In genomic region chr3:111568906-111569305, GRCh38 we compare ENCODE assay signal across 34 cellular contexts. TPM values are rescaled to one million over a fixed set of nuclear protein-coding genes. Genes with fewer than 3 reads are reported as not detected.
"Had no signal": no experiment of that assay in that cellular context is flagged by ENCODE, and none has a peak within 500 bp of the region (broad histone marks: within the 10 kb centered on the region; RNA-seq: fewer than 3 reads in every experiment).

No MANE protein-coding gene starts in this region.

- H3K4me1 ChIP-seq: SJCRH30 had no signal

- H3K27me3 Mint-ChIP-seq: activated B cell treated with CpG ODN at 0.5 μM for 24 hours; activated CD4-positive, alpha-beta memory T cell treated with anti-CD3 and anti-CD28 coated beads for 36 hours; activated naive CD4-positive, alpha-beta T cell treated with anti-CD3 and anti-CD28 coated beads, Interleukin-2, amount 10 ng/mL, durations not matched to agents 7 days and 5 days; activated naive CD8-positive, alpha-beta T cell; activated naive CD8-positive, alpha-beta T cell treated with anti-CD3 and anti-CD28 coated beads, Interleukin-2, amount 50 U/mL, for 24 hours; T-cell had no signal

- H3K27ac ChIP-seq: cardiac muscle cell, KMS-11, SJCRH30, SK-N-MC, VCaP had no signal

- H3K27ac Mint-ChIP-seq: activated B cell treated with CpG ODN at 0.5 μM for 24 hours; activated CD4-positive, alpha-beta memory T cell treated with anti-CD3 and anti-CD28 coated beads for 36 hours; activated naive CD4-positive, alpha-beta T cell treated with anti-CD3 and anti-CD28 coated beads, Interleukin-2, amount 10 ng/mL, durations not matched to agents 7 days and 5 days; activated naive CD8-positive, alpha-beta T cell treated with anti-CD3 and anti-CD28 coated beads, Interleukin-2, amount 50 U/mL, for 24 hours; T-cell had no signal

- ATAC-seq: activated naive CD8-positive, alpha-beta T cell treated with anti-CD3 and anti-CD28 coated beads, Interleukin-2, amount 50 U/mL, for 24 hours; activated T-cell treated with anti-CD3 and anti-CD28 coated beads, Interleukin-2, amount 50 U/mL, for 4 hours; Panc1; T-cell had no signal

- H3K9ac ChIP-seq: KMS-11 had no signal

- DNase-seq: activated B cell treated with CpG ODN at 0.5 μM for 24 hours; activated CD4-positive, alpha-beta memory T cell treated with anti-CD3 and anti-CD28 coated beads for 36 hours; activated CD4-positive, alpha-beta T cell treated with anti-CD3 and anti-CD28 coated beads for 4 hours; activated CD4-positive, alpha-beta T cell treated with anti-CD3 and anti-CD28 coated beads, Interleukin-2, amount 50 U/mL, for 1 hour; activated CD4-positive, CD25-positive, alpha-beta regulatory T cell treated with anti-CD3 and anti-CD28 coated beads, Interleukin-2, amount 50 U/mL, for 72 hours; activated CD8-positive, alpha-beta memory T cell treated with anti-CD3 and anti-CD28 coated beads, Interleukin-2, amount 50 U/mL, for 4 hours; activated effector memory CD4-positive, alpha-beta T cell treated with Interleukin-2 at 50 U/mL for 16 hours; activated naive CD4-positive, alpha-beta T cell treated with anti-CD3 and anti-CD28 coated beads, Interleukin-2, amount 10 ng/mL, durations not matched to agents 7 days and 5 days; activated naive CD8-positive, alpha-beta T cell treated with anti-CD3 and anti-CD28 coated beads, Interleukin-2, amount 50 U/mL, for 24 hours; activated T-cell treated with anti-CD3 and anti-CD28 coated beads for 4 hours; activated T-cell treated with anti-CD3 and anti-CD28 coated beads, Interleukin-2, amount 50 U/mL, for 4 hours; anterior cingulate cortex; NCI-H1092 treated with DMSO at 0.1 percent for 48 hours; NCI-H1417; NCI-H146; NCI-H187; NCI-H2029 treated with DMSO at 0.1 percent for 48 hours; NCI-H2107; NCI-H226; NCI-H446 treated with DMSO at 0.1 percent for 48 hours; NCI-H524 treated with DMSO at 0.1 percent for 48 hours; SHP77; SJCRH30; T-cell; T-helper 2 cell; T-helper 9 cell had no signal

- H3K36me3 ChIP-seq: cardiac muscle cell, SJCRH30 had no signal

- H3K4me3 ChIP-seq: cardiac muscle cell, SJCRH30, SK-N-MC had no signal

- H3K27me3 ChIP-seq: cardiac muscle cell, SJCRH30 had no signal

- H3K4me2 ChIP-seq: KMS-11 had no signal

- H3K4me3 Mint-ChIP-seq: activated B cell treated with CpG ODN at 0.5 μM for 24 hours; activated CD4-positive, alpha-beta memory T cell treated with anti-CD3 and anti-CD28 coated beads for 36 hours; activated naive CD4-positive, alpha-beta T cell treated with anti-CD3 and anti-CD28 coated beads, Interleukin-2, amount 10 ng/mL, durations not matched to agents 7 days and 5 days; activated naive CD8-positive, alpha-beta T cell treated with anti-CD3 and anti-CD28 coated beads, Interleukin-2, amount 50 U/mL, for 24 hours; activated T-cell treated with anti-CD3 and anti-CD28 coated beads, Interleukin-2, amount 50 U/mL, for 4 hours; activated T-helper 1 cell treated with anti-CD3 and anti-CD28 coated beads, Interleukin-12 subunit alpha, Interleukin-12 subunit beta, Interleukin-2, Interleukin-4 antibody, amounts not matched to agents 30 ng/mL and 10 ng/mL and 1 ng/mL, durations not matched to agents 14 hours and 24 hours and 36 hours; T-cell had no signal

RNA-seq across cellular contexts. Expression of gene ZBED2, which starts 26.2 kb away (rescaled TPM):
- total RNA-seq: cardiac muscle cell, RPMI7951, SJCRH30 had no signal
- polyA plus RNA-seq: cardiac muscle cell had no signal

RNA-seq across cellular contexts. Expression of gene CD96, which starts 26.9 kb away (rescaled TPM):
- total RNA-seq: cardiac muscle cell had no signal
- polyA plus RNA-seq: cardiac muscle cell had no signal
